ENCODE assay signal across 13 cellular contexts in genomic region chr12:77032406-77032805, GRCh38. TPM values are rescaled to one million over a fixed set of nuclear protein-coding genes. Genes with fewer than 3 reads are reported as not detected.
DNase-seq lines count a peak whose midpoint lies in the region; ATAC-seq and TF ChIP-seq lines count a peak whose summit lies in the region.
"Had no signal": no experiment of that assay in that cellular context is flagged by ENCODE, and none has a peak within 500 bp of the region (broad histone marks: within the 10 kb centered on the region; RNA-seq: fewer than 3 reads in every experiment).

No MANE protein-coding gene starts in this region.

- intact Hi-C loops in mucosa of descending colon (cut with DNase I, micrococcal nuclease) = no loop called here

- H4K20me1 ChIP-seq in fibroblast of lung (ENCODE audit: control insufficient read depth, extremely low read depth, insufficient read depth, low read length) = no peaks in the 10 kb centered on the region

- H3K36me3 ChIP-seq in fibroblast of lung (ENCODE audit: control insufficient read depth, insufficient read depth, low read length) (peaks cover 6% of the 10 kb centered on the region), mucosa of descending colon (ENCODE audit: low read depth) (no peaks in the 10 kb centered on the region)

- no peak for TF ChIP-seq CTCF in fibroblast of lung (conservative IDR thresholded peaks at IDR 0.05 in 1 of 2, IDR thresholded peaks at IDR 0.05 in 1 of 2; ENCODE audit: low read depth in 1 of 2, low read length in 2 of 2)
- TF ChIP-seq CTCF in mucosa of descending colon (IDR thresholded peaks at IDR 0.05) = no peak

- in situ Hi-C loops in ACHN (cut with HindIII; ENCODE audit: low pct_ligation_motif_present, low pct_unique_long_range_greater_than_20kb, low sequenced_read_pairs) = no loop called here

- no peak overlapping the region for H2AFZ ChIP-seq in fibroblast of lung (ENCODE audit: low read length)

- no peaks in the 10 kb centered on the region for H3K9me3 ChIP-seq in fibroblast of lung (ENCODE audit: control insufficient read depth, insufficient read depth, low read depth, low read length)
- H3K9me3 ChIP-seq in mucosa of descending colon = no peaks in the 10 kb centered on the region
- H3K9me3 ChIP-seq: psoas muscle had no signal

- no peak overlapping the region for H3K9ac ChIP-seq in fibroblast of lung (ENCODE audit: insufficient read depth, low read length)

- ATAC-seq in GM18867 (IDR thresholded peaks at IDR 0.05; ENCODE audit: unreplicated experiment) = peak; percentile 31
- no peak for ATAC-seq in mucosa of descending colon
- ATAC-seq in HG02981 (IDR thresholded peaks at IDR 0.05; ENCODE audit: unreplicated experiment) = no peak
- ATAC-seq: psoas muscle had no signal

- H3K27me3 ChIP-seq in fibroblast of lung (ENCODE audit: control insufficient read depth, insufficient read depth, low read length) = no peaks in the 10 kb centered on the region

- no peaks in the 10 kb centered on the region for H3K79me2 ChIP-seq in fibroblast of lung (ENCODE audit: control insufficient read depth, insufficient read depth, low read length)

- H3K4me3 ChIP-seq in fibroblast of lung (replicated peaks in 1 of 4; ENCODE audit: control extremely low read depth in 1 of 4, insufficient read depth in 1 of 4, low read depth in 3 of 4, low read length in 4 of 4) (no peak overlapping the region), mucosa of descending colon (no peak overlapping the region)
- H3K4me3 ChIP-seq: psoas muscle had no signal

- peak overlapping the region; percentile 6 for H3K27ac ChIP-seq in fibroblast of lung (ENCODE audit: insufficient read depth, low read length)
- H3K27ac ChIP-seq: psoas muscle had no signal

- peak; percentile 70 for DNase-seq in ACHN
- DNase-seq in RKO (ENCODE audit: low spot score) = peak; percentile 63
- DNase-seq in fibroblast of lung (ENCODE audit: low read depth in 2 of 2) = peak in 1 of 2 donors; percentile 89
- no peak for DNase-seq in mucosa of descending colon
- no peak for DNase-seq in D341Med (ENCODE audit: low spot score)
- DNase-seq in pons (ENCODE audit: low spot score) = no peak
- DNase-seq: NCI-H2227 treated with DMSO at 0.1 percent for 48 hours; psoas muscle; RPMI8226; stimulated activated naive CD4-positive, alpha-beta T cell treated with Interleukin-2 at 50 U/mL for 16 hours had no signal

- H3K4me1 ChIP-seq in fibroblast of lung (ENCODE audit: control insufficient read depth, extremely low read depth, insufficient read depth, low read length) (no peaks in the 10 kb centered on the region), mucosa of descending colon (ENCODE audit: low read depth) (no peaks in the 10 kb centered on the region)
- H3K4me1 ChIP-seq: psoas muscle had no signal

- no peak overlapping the region for H3K4me2 ChIP-seq in fibroblast of lung (ENCODE audit: extremely low read depth, insufficient read depth, low read length)

RNA-seq across cellular contexts. Expression of gene E2F7, which starts 33.0 kb away (rescaled TPM):
- 4.6 and 9.7 TPM in 2 replicates for total RNA-seq in fibroblast of lung
- 3.6 and 12.9 TPM in 2 replicates for polyA plus RNA-seq in fibroblast of lung
- 2.3 and 6.9 TPM in 2 replicates for polyA plus RNA-seq in fibroblast of lung (2012)
- polyA minus RNA-seq in fibroblast of lung (ENCODE audit: low replicate concordance) = 4.2 and 27.6 TPM in 2 replicates
- 1 to 10 TPM in 1 of 3 donors, under 1 TPM in 2; 0.89 to 4.4 (median 0.90) TPM for total RNA-seq in mucosa of descending colon
- polyA plus RNA-seq: CD14-positive monocyte had no signal

Comparison
In these comparisons a context has a peak if more than half of its experiments do, and no peak if none do; other contexts are left out.
1. DNase-seq: peak in ACHN (single experiment) and RKO (single experiment); none in mucosa of descending colon (0 of 3), D341Med (single experiment) and pons (single experiment).